Comparison of ENCODE assay signal across 31 cellular contexts in genomic region chr7:71345485-71345884, GRCh38.
"Had no signal": no experiment of that assay in that cellular context is flagged by ENCODE, and none has a peak within 500 bp of the region (broad histone marks: within the 10 kb centered on the region; RNA-seq: fewer than 3 reads in every experiment).

No MANE protein-coding gene starts in this region.

- DNase-seq: activated CD4-positive, alpha-beta memory T cell treated with anti-CD3 and anti-CD28 coated beads for 36 hours; activated CD4-positive, alpha-beta T cell treated with anti-CD3 and anti-CD28 coated beads for 36 hours; activated CD4-positive, alpha-beta T cell treated with anti-CD3 and anti-CD28 coated beads, Interleukin-2, amount 10 ng/mL, durations not matched to agents 24 days and 14 days; activated CD4-positive, CD25-positive, alpha-beta regulatory T cell; activated CD4-positive, CD25-positive, alpha-beta regulatory T cell treated with anti-CD3 and anti-CD28 coated beads, Interleukin-2, amount 50 U/mL, for 72 hours; activated CD8-positive, alpha-beta memory T cell treated with anti-CD3 and anti-CD28 coated beads, Interleukin-2, amount 10 ng/mL, durations not matched to agents 7 days and 5 days; activated CD8-positive, alpha-beta memory T cell treated with anti-CD3 and anti-CD28 coated beads, Interleukin-2, amount 50 U/mL, for 4 hours; activated CD8-positive, alpha-beta T cell treated with anti-CD3 and anti-CD28 coated beads, Interleukin-2, amount 10 ng/mL, durations not matched to agents 7 days and 5 days; activated effector memory CD4-positive, alpha-beta T cell treated with anti-CD3 and anti-CD28 coated beads, Interleukin-2, amount 50 U/mL, for 16 hours; activated naive CD4-positive, alpha-beta T cell treated with anti-CD3 and anti-CD28 coated beads for 36 hours; activated naive CD8-positive, alpha-beta T cell treated with anti-CD3 and anti-CD28 coated beads for 36 hours; activated T-cell treated with anti-CD3 and anti-CD28 coated beads, Interleukin-2, amount 50 U/mL, for 1 hour; activated T-cell treated with anti-CD3 and anti-CD28 coated beads, Interleukin-2, amount 50 U/mL, for 48 hours; brain microvascular endothelial cell; dorsolateral prefrontal cortex; effector memory CD4-positive, alpha-beta T cell; endodermal cell; foreskin fibroblast; T-helper 1 cell; T-helper 17 cell; T1000; WERI-Rb-1 had no signal

- H3K4me3 Mint-ChIP-seq: activated CD4-positive, alpha-beta memory T cell treated with anti-CD3 and anti-CD28 coated beads for 36 hours; activated CD4-positive, alpha-beta T cell treated with anti-CD3 and anti-CD28 coated beads for 36 hours; activated CD4-positive, alpha-beta T cell treated with anti-CD3 and anti-CD28 coated beads, Interleukin-2, amount 10 ng/mL, durations not matched to agents 24 days and 14 days; activated CD8-positive, alpha-beta memory T cell treated with anti-CD3 and anti-CD28 coated beads, Interleukin-2, amount 10 ng/mL, durations not matched to agents 7 days and 5 days; activated CD8-positive, alpha-beta T cell treated with anti-CD3 and anti-CD28 coated beads, Interleukin-2, amount 10 ng/mL, durations not matched to agents 7 days and 5 days; activated naive CD4-positive, alpha-beta T cell treated with anti-CD3 and anti-CD28 coated beads for 36 hours; activated naive CD4-positive, alpha-beta T cell treated with anti-CD3 and anti-CD28 coated beads, Interleukin-2, amount 50 U/mL, for 24 hours; activated naive CD8-positive, alpha-beta T cell treated with anti-CD3 and anti-CD28 coated beads for 36 hours; activated T-helper 1 cell treated with anti-CD3 and anti-CD28 coated beads, Interleukin-12 subunit alpha, Interleukin-12 subunit beta, Interleukin-2, Interleukin-4 antibody, amounts not matched to agents 30 ng/mL and 10 ng/mL and 1 ng/mL, durations not matched to agents 14 hours and 24 hours and 36 hours; central memory CD8-positive, alpha-beta T cell; dendritic cell treated with granulocyte-macrophage colony-stimulating factor and Interleukin-4, amounts not matched to agents 40 ng/mL and 50 ng/mL, for 4 days; endodermal cell; T-helper 17 cell; T-helper 2 cell treated with Interferon-gamma antibody and Interleukin-4, amounts not matched to agents 5 μg/mL and 100 μg/mL, for 36 hours had no signal

- H3K4me1 Mint-ChIP-seq: activated CD4-positive, alpha-beta T cell treated with anti-CD3 and anti-CD28 coated beads for 36 hours; activated CD4-positive, alpha-beta T cell treated with anti-CD3 and anti-CD28 coated beads, Interleukin-2, amount 10 ng/mL, durations not matched to agents 24 days and 14 days; activated CD8-positive, alpha-beta memory T cell treated with anti-CD3 and anti-CD28 coated beads, Interleukin-2, amount 10 ng/mL, durations not matched to agents 7 days and 5 days; activated naive CD4-positive, alpha-beta T cell treated with anti-CD3 and anti-CD28 coated beads, Interleukin-2, amount 50 U/mL, for 24 hours; activated naive CD8-positive, alpha-beta T cell treated with anti-CD3 and anti-CD28 coated beads for 36 hours; central memory CD8-positive, alpha-beta T cell; T-helper 17 cell had no signal

- H3K36me3 ChIP-seq: ascending aorta, brain microvascular endothelial cell, WERI-Rb-1 had no signal

- H3K36me3 Mint-ChIP-seq: activated CD4-positive, alpha-beta memory T cell treated with anti-CD3 and anti-CD28 coated beads for 36 hours; activated CD8-positive, alpha-beta memory T cell treated with anti-CD3 and anti-CD28 coated beads, Interleukin-2, amount 10 ng/mL, durations not matched to agents 7 days and 5 days; activated naive CD4-positive, alpha-beta T cell treated with anti-CD3 and anti-CD28 coated beads, Interleukin-2, amount 50 U/mL, for 24 hours; activated naive CD8-positive, alpha-beta T cell treated with anti-CD3 and anti-CD28 coated beads for 36 hours had no signal

- H3K27ac ChIP-seq: ascending aorta, brain microvascular endothelial cell, coronary artery, dorsolateral prefrontal cortex, WERI-Rb-1 had no signal

- H3K4me3 ChIP-seq: ascending aorta, coronary artery, dorsolateral prefrontal cortex had no signal

- H3K9me3 ChIP-seq: ascending aorta had no signal

- ATAC-seq: activated CD4-positive, alpha-beta T cell treated with anti-CD3 and anti-CD28 coated beads for 36 hours; activated CD8-positive, alpha-beta memory T cell treated with anti-CD3 and anti-CD28 coated beads, Interleukin-2, amount 10 ng/mL, durations not matched to agents 7 days and 5 days; activated CD8-positive, alpha-beta T cell treated with anti-CD3 and anti-CD28 coated beads, Interleukin-2, amount 10 ng/mL, durations not matched to agents 7 days and 5 days; esophagus mucosa; T-helper 17 cell had no signal

- H3K27me3 ChIP-seq: ascending aorta, brain microvascular endothelial cell had no signal

- H3K27ac Mint-ChIP-seq: activated CD4-positive, alpha-beta memory T cell treated with anti-CD3 and anti-CD28 coated beads for 36 hours; activated CD4-positive, alpha-beta T cell treated with anti-CD3 and anti-CD28 coated beads for 36 hours; activated CD4-positive, alpha-beta T cell treated with anti-CD3 and anti-CD28 coated beads, Interleukin-2, amount 10 ng/mL, durations not matched to agents 24 days and 14 days; activated CD8-positive, alpha-beta memory T cell treated with anti-CD3 and anti-CD28 coated beads, Interleukin-2, amount 10 ng/mL, durations not matched to agents 7 days and 5 days; activated CD8-positive, alpha-beta T cell treated with anti-CD3 and anti-CD28 coated beads, Interleukin-2, amount 10 ng/mL, durations not matched to agents 7 days and 5 days; activated naive CD4-positive, alpha-beta T cell treated with anti-CD3 and anti-CD28 coated beads for 36 hours; activated naive CD4-positive, alpha-beta T cell treated with anti-CD3 and anti-CD28 coated beads, Interleukin-2, amount 50 U/mL, for 24 hours; activated naive CD8-positive, alpha-beta T cell treated with anti-CD3 and anti-CD28 coated beads for 36 hours; activated T-helper 1 cell treated with anti-CD3 and anti-CD28 coated beads, Interleukin-12 subunit alpha, Interleukin-12 subunit beta, Interleukin-2, Interleukin-4 antibody, amounts not matched to agents 30 ng/mL and 10 ng/mL and 1 ng/mL, durations not matched to agents 14 hours and 24 hours and 36 hours; activated T-helper 2 cell treated with anti-CD3 and anti-CD28 coated beads, Interferon-gamma antibody, Interleukin-2, Interleukin-4, amounts not matched to agents 10 μg/mL and 5 μg/mL and 100 μg/mL, durations not matched to agents 14 hours and 24 hours and 36 hours; dendritic cell treated with granulocyte-macrophage colony-stimulating factor and Interleukin-4, amounts not matched to agents 40 ng/mL and 50 ng/mL, for 4 days; endodermal cell; T-helper 17 cell; T-helper 2 cell treated with Interferon-gamma antibody and Interleukin-4, amounts not matched to agents 5 μg/mL and 100 μg/mL, for 36 hours had no signal

- H3K27me3 Mint-ChIP-seq: activated CD4-positive, alpha-beta memory T cell treated with anti-CD3 and anti-CD28 coated beads for 36 hours; activated CD4-positive, alpha-beta T cell treated with anti-CD3 and anti-CD28 coated beads for 36 hours; activated CD4-positive, alpha-beta T cell treated with anti-CD3 and anti-CD28 coated beads, Interleukin-2, amount 10 ng/mL, durations not matched to agents 24 days and 14 days; activated CD8-positive, alpha-beta memory T cell treated with anti-CD3 and anti-CD28 coated beads, Interleukin-2, amount 10 ng/mL, durations not matched to agents 7 days and 5 days; activated naive CD4-positive, alpha-beta T cell treated with anti-CD3 and anti-CD28 coated beads, Interleukin-2, amount 50 U/mL, for 24 hours; activated naive CD8-positive, alpha-beta T cell treated with anti-CD3 and anti-CD28 coated beads for 36 hours; central memory CD8-positive, alpha-beta T cell; dendritic cell treated with granulocyte-macrophage colony-stimulating factor and Interleukin-4, amounts not matched to agents 40 ng/mL and 50 ng/mL, for 4 days; T-helper 17 cell had no signal

- H3K4me1 ChIP-seq: ascending aorta had no signal
